ENCODE assay signal across 8 cellular contexts in the genomic region with DNA sequence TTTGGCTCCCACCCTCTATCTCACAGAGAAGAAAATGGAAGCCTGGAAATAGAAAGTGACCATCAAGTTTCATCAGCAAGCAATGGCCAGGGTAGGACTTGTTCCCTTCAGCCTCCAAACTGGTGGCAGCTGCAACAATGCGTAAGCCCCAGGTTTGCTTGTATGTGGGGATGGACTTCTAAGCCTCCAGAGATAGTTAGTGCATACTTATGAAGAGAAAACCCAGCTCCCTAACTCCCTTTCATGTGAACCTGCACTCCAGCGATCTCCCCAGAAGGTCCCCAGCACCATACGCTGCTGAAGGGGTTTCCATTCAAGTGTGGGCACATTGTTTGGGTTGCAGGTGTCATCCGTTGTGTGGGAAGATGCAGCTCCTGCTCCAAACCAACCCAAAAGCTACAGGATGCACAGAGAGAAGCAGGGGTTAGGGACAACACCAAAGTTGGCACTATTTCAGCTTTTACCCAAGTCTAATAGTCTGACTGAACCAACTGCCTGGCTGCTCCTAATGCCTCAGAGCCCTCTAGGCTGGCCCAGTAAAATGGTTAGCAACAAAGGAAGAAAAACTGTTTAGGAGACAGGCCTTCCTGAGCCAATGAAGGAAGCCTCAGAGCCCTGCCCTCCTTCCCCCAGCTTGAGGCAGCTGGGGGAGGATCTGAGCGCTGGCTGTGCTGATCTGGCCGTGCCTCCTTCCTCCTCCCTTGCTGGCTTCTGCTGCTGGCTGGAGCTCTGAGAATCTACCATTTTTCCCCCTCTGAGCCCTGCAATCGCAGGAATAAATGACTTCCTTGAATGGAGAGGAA. TPM values are rescaled to one million over a fixed set of nuclear protein-coding genes. Genes with fewer than 3 reads are reported as not detected.
A peak's percentile ranks its signal among the peaks of the same experiment; 100 is the strongest.
DNase-seq lines count a peak whose midpoint lies in the region; ATAC-seq lines count a peak whose summit lies in the region.

No MANE protein-coding gene starts in this region.

- H3K36me3 ChIP-seq in rectal smooth muscle tissue (ENCODE audit: control insufficient read depth, insufficient read depth, low read length) = no peaks in the 10 kb centered on the region

- no peaks in the 10 kb centered on the region for H3K27me3 Mint-ChIP-seq in activated naive CD8-positive, alpha-beta T cell treated with anti-CD3 and anti-CD28 coated beads, Interleukin-2, amount 10 ng/mL, durations not matched to agents 7 days and 5 days

- H3K4me1 Mint-ChIP-seq in activated naive CD8-positive, alpha-beta T cell treated with anti-CD3 and anti-CD28 coated beads, Interleukin-2, amount 10 ng/mL, durations not matched to agents 7 days and 5 days = peaks cover 58% of the 10 kb centered on the region

- peaks cover 3% of the 10 kb centered on the region for H3K9me3 Mint-ChIP-seq in activated naive CD8-positive, alpha-beta T cell treated with anti-CD3 and anti-CD28 coated beads, Interleukin-2, amount 10 ng/mL, durations not matched to agents 7 days and 5 days

- H3K27ac ChIP-seq in rectal smooth muscle tissue (ENCODE audit: low read depth, low read length) = peak overlapping the region; percentile 77

- H3K4me3 ChIP-seq in rectal smooth muscle tissue (ENCODE audit: low read length) = peak overlapping the region; percentile 25

- H3K27me3 ChIP-seq in rectal smooth muscle tissue (ENCODE audit: control insufficient read depth, insufficient read depth, low read length) = no peaks in the 10 kb centered on the region

- peak; percentile 66 for DNase-seq in AG08395 (ENCODE audit: low spot score)
- DNase-seq in M059J (ENCODE audit: low read depth) = peak; percentile 83
- DNase-seq in activated naive CD8-positive, alpha-beta T cell treated with anti-CD3 and anti-CD28 coated beads, Interleukin-2, amount 10 ng/mL, durations not matched to agents 7 days and 5 days = peak; percentile 62
- DNase-seq in left ventricle myocardium superior = peak; percentile 77

- no peak overlapping the region for H3K9ac ChIP-seq in rectal smooth muscle tissue (ENCODE audit: low read length)

- peak overlapping the region; percentile 96 for H3K27ac Mint-ChIP-seq in activated naive CD8-positive, alpha-beta T cell treated with anti-CD3 and anti-CD28 coated beads, Interleukin-2, amount 10 ng/mL, durations not matched to agents 7 days and 5 days

- POLR2A ChIA-PET in activated naive CD8-positive, alpha-beta T cell treated with anti-CD3 and anti-CD28 coated beads, Interleukin-2, amount 10 ng/mL, durations not matched to agents 7 days and 5 days (lab: Charles Lee) = interaction anchor here (0.8 to 7.5 kb wide), 16 partner anchors 8 to 497 kb away, joined by 3 to 194 read pairs (median 7); a partner anchor contains a TSS

- intact Hi-C loops in left ventricle myocardium superior (cut with micrococcal nuclease) = no loop called here

- peak; percentile 65 for ATAC-seq in activated naive CD8-positive, alpha-beta T cell treated with anti-CD3 and anti-CD28 coated beads, Interleukin-2, amount 10 ng/mL, durations not matched to agents 7 days and 5 days (ENCODE audit: low read depth)
- peak; percentile 86 for ATAC-seq in left ventricle myocardium superior
- no peak for ATAC-seq in HG02588 (IDR thresholded peaks at IDR 0.05; ENCODE audit: unreplicated experiment)
- ATAC-seq in HG02623 (IDR thresholded peaks at IDR 0.05; ENCODE audit: unreplicated experiment) = no peak
- no peak for ATAC-seq in HG03354 (IDR thresholded peaks at IDR 0.05; ENCODE audit: poor library complexity, severe bottlenecking, unreplicated experiment)

- H3K4me1 ChIP-seq in rectal smooth muscle tissue (ENCODE audit: control insufficient read depth, insufficient read depth, low read length) = peaks cover 28% of the 10 kb centered on the region

- peaks cover 4% of the 10 kb centered on the region for H3K36me3 Mint-ChIP-seq in activated naive CD8-positive, alpha-beta T cell treated with anti-CD3 and anti-CD28 coated beads, Interleukin-2, amount 10 ng/mL, durations not matched to agents 7 days and 5 days

- H3K4me3 Mint-ChIP-seq in activated naive CD8-positive, alpha-beta T cell treated with anti-CD3 and anti-CD28 coated beads, Interleukin-2, amount 10 ng/mL, durations not matched to agents 7 days and 5 days = peak overlapping the region; percentile 86

RNA-seq across cellular contexts. Expression of a gene that starts 12.3 kb away (rescaled TPM):
- 63.5 and 154 TPM in 2 replicates for total RNA-seq in M059J (2014; rRNA removed; shearing (Covaris generic))
- 100 to 1,000 TPM; 114 to 130 TPM for total RNA-seq in activated naive CD8-positive, alpha-beta T cell treated with anti-CD3 and anti-CD28 coated beads, Interleukin-2, amount 10 ng/mL, durations not matched to agents 7 days and 5 days
- total RNA-seq in left ventricle myocardium superior = 49.2 TPM

Comparison
In these comparisons a context has a peak if more than half of its experiments do, and no peak if none do; other contexts are left out.
1. ATAC-seq: peak in activated naive CD8-positive, alpha-beta T cell treated with anti-CD3 and anti-CD28 coated beads, Interleukin-2, amount 10 ng/mL, durations not matched to agents 7 days and 5 days (single experiment) and left ventricle myocardium superior (single experiment); none in HG02588 (single experiment), HG02623 (single experiment) and HG03354 (single experiment).
2. Peak in every context shown above with its lines, with median percentiles within 50 percentile points of each other: DNase-seq.